ENCODE assay signal across 8 cellular contexts in genomic region chr11:123430736-123431356, GRCh38. TPM values are rescaled to one million over a fixed set of nuclear protein-coding genes. Genes with fewer than 3 reads are reported as not detected.
DNase-seq lines count a peak whose midpoint lies in the region; ATAC-seq, FAIRE-seq and TF ChIP-seq lines count a peak whose summit lies in the region.

No MANE protein-coding gene starts in this region.

- no peak for TF ChIP-seq POLR2A in GM12891 (IDR thresholded peaks at IDR 0.05; ENCODE audit: low read depth, low read length)

- no peak for TF ChIP-seq CTCF in right atrium auricular region (IDR thresholded peaks at IDR 0.05)
- no peak for TF ChIP-seq CTCF in psoas muscle (IDR thresholded peaks at IDR 0.05)

- H3K27ac ChIP-seq in right atrium auricular region: peak overlapping the region; percentile 46 to 66
- peak overlapping the region; percentile 46 for H3K27ac ChIP-seq in psoas muscle

- H3K27me3 ChIP-seq in right atrium auricular region: peaks cover 0 to 7% of the 10 kb centered on the region in 2 donors
- peaks cover 0 to 13% (median 2%) of the 10 kb centered on the region in 3 donors for H3K27me3 ChIP-seq in psoas muscle (ENCODE audit: insufficient read depth in 3 of 3, low read length in 2 of 3)

- 3% methylated on average over 50 to 61 of the region's 61 CpGs for WGBS in psoas muscle, 3 donors

- peak; percentile 99 for FAIRE-seq in GM12891 (lab: Jason Lieb, UNC)

- H3K4me3 ChIP-seq in right atrium auricular region (peak overlapping the region; percentile 39 to 63), psoas muscle (peak overlapping the region; percentile 82)

- H3K36me3 ChIP-seq in right atrium auricular region (no peaks in the 10 kb centered on the region), psoas muscle (ENCODE audit: insufficient read depth in 1 of 2, low read depth in 1 of 2) (no peaks in the 10 kb centered on the region)

- intact Hi-C loops in psoas muscle (cut with DNase I): no loop called here

- H3K4me1 ChIP-seq in right atrium auricular region (peaks cover 0 to 21% of the 10 kb centered on the region in 2 donors), psoas muscle (peaks cover 10% of the 10 kb centered on the region)

- H3K9me3 ChIP-seq in right atrium auricular region (no peaks in the 10 kb centered on the region), psoas muscle (no peaks in the 10 kb centered on the region)

- DNase-seq in GM12891 (ENCODE audit: insufficient read length, low spot score) (peak; percentile 59), right atrium auricular region (ENCODE audit: low spot score) (peak; percentile 69), psoas muscle (peak; percentile 49 to 79), NCI-H510A (lab: John Stamatoyannopoulos, UW) (no peak), cortex of kidney (lab: John Stamatoyannopoulos, UW) (no peak)
- DNase-seq in activated naive CD4-positive, alpha-beta T cell (lab: John Stamatoyannopoulos, UW): peak in 3 of 4 experiments; percentile 13 to 30 (median 27)

- ATAC-seq in HG02870 (IDR thresholded peaks at IDR 0.05; ENCODE audit: unreplicated experiment) (peak; percentile 38), psoas muscle (peak; percentile 45 to 53 (median 50))

TF ChIP-seq in GM12891, 5 proteins besides CTCF, POLR2A, EP300 and RAD21:
- no peak for TF ChIP-seq SPI1 (IDR thresholded peaks at IDR 0.05; ENCODE audit: low read depth, low read length)
- TF ChIP-seq TAF1 (IDR thresholded peaks at IDR 0.05; ENCODE audit: low read depth, low read length): no peak
- TF ChIP-seq POLR2AphosphoS5 (IDR thresholded peaks at IDR 0.05; ENCODE audit: low read depth, low read length): no peak
- no peak for TF ChIP-seq POU2F2 (IDR thresholded peaks at IDR 0.05; ENCODE audit: low read depth, low read length)

TF ChIP-seq in PFSK-1, 5 proteins besides CTCF, POLR2A, EP300 and RAD21:
- TF ChIP-seq, protein P1, sequence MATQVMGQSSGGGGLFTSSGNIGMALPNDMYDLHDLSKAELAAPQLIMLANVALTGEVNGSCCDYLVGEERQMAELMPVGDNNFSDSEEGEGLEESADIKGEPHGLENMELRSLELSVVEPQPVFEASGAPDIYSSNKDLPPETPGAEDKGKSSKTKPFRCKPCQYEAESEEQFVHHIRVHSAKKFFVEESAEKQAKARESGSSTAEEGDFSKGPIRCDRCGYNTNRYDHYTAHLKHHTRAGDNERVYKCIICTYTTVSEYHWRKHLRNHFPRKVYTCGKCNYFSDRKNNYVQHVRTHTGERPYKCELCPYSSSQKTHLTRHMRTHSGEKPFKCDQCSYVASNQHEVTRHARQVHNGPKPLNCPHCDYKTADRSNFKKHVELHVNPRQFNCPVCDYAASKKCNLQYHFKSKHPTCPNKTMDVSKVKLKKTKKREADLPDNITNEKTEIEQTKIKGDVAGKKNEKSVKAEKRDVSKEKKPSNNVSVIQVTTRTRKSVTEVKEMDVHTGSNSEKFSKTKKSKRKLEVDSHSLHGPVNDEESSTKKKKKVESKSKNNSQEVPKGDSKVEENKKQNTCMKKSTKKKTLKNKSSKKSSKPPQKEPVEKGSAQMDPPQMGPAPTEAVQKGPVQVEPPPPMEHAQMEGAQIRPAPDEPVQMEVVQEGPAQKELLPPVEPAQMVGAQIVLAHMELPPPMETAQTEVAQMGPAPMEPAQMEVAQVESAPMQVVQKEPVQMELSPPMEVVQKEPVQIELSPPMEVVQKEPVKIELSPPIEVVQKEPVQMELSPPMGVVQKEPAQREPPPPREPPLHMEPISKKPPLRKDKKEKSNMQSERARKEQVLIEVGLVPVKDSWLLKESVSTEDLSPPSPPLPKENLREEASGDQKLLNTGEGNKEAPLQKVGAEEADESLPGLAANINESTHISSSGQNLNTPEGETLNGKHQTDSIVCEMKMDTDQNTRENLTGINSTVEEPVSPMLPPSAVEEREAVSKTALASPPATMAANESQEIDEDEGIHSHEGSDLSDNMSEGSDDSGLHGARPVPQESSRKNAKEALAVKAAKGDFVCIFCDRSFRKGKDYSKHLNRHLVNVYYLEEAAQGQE (IDR thresholded peaks at IDR 0.05; ENCODE audit: insufficient read depth in 1 of 2, low read depth in 2 of 2, low read length in 2 of 2): no peak
- TF ChIP-seq POLR2AphosphoS5 (IDR thresholded peaks at IDR 0.05; ENCODE audit: low read depth, low read length): peak; percentile 44; the same call in 1 of the 2 replicates
- no peak for TF ChIP-seq SIN3A (IDR thresholded peaks at IDR 0.05; ENCODE audit: borderline replicate concordance, insufficient read depth, low read length)
- no peak for TF ChIP-seq TAF1 (IDR thresholded peaks at IDR 0.05; ENCODE audit: borderline replicate concordance, insufficient read depth, low read length)
- TF ChIP-seq FOXP2 (optimal IDR thresholded peaks at IDR 0.05; ENCODE audit: borderline replicate concordance, extremely low read depth, extremely low read length, insufficient read depth): peak; percentile 27

RNA-seq across cellular contexts. Expression of gene GRAMD1B, which starts 0.8 kb away (rescaled TPM):
- polyA plus RNA-seq in GM12891 (2012; ENCODE audit: low read depth, missing spikeins): 23.0 TPM
- polyA plus RNA-seq in PFSK-1 (2012; ENCODE audit: insufficient read length, low read depth): 95.6 TPM
- total RNA-seq in right atrium auricular region: 1 to 10 TPM; 3.1 to 3.8 TPM
- 10 to 100 TPM in 2 of 4 donors, 1 to 10 TPM in 1, under 1 TPM in 1; 0.67 to 24.0 (median 14.2) TPM for total RNA-seq in psoas muscle
- polyA plus RNA-seq in psoas muscle: 1 to 10 TPM in 1 of 3 donors, under 1 TPM in 2; 0.68 to 6.8 (median 0.74) TPM

Comparison
In these comparisons a context has a peak if more than half of its experiments do, and no peak if none do; other contexts are left out.
1. DNase-seq: peak in GM12891 (single experiment), activated naive CD4-positive, alpha-beta T cell (3 of 4), right atrium auricular region (single experiment) and psoas muscle (2 of 2); none in NCI-H510A (single experiment) and cortex of kidney (single experiment).